ENCODE assay signal across 22 cellular contexts in genomic region chr10:89042547-89042946, GRCh38.
"Had no signal": no experiment of that assay in that cellular context is flagged by ENCODE, and none has a peak within 500 bp of the region (broad histone marks: within the 10 kb centered on the region; RNA-seq: fewer than 3 reads in every experiment).

No MANE protein-coding gene starts in this region.

- H3K9me3 ChIP-seq: body of pancreas, left ventricle myocardium inferior, prostate gland, tibial nerve had no signal

- DNase-seq: activated CD4-positive, alpha-beta T cell treated with anti-CD3 and anti-CD28 coated beads for 48 hours; activated CD4-positive, CD25-positive, alpha-beta regulatory T cell; activated CD8-positive, alpha-beta T cell treated with anti-CD3 and anti-CD28 coated beads, Interleukin-2, amount 10 ng/mL, durations not matched to agents 7 days and 5 days; activated naive CD4-positive, alpha-beta T cell treated with Interleukin-2 at 50 U/mL for 16 hours; activated naive CD8-positive, alpha-beta T cell treated with anti-CD3 and anti-CD28 coated beads, Interleukin-2, amount 10 ng/mL, durations not matched to agents 7 days and 5 days; activated T-cell treated with anti-CD3 and anti-CD28 coated beads, Interleukin-2, amount 50 U/mL, for 24 hours; body of pancreas; effector CD4-positive, alpha-beta T cell; foreskin melanocyte; glutamatergic neuron; hypothalamus; kidney; left ventricle myocardium inferior; mesenchymal stem cell; naive thymus-derived CD4-positive, alpha-beta T cell; right cardiac atrium; stimulated activated CD4-positive, alpha-beta T cell treated with anti-CD3 and anti-CD28 coated beads, Interleukin-15, amount 100 ng/mL, for 24 hours; stimulated activated CD4-positive, alpha-beta T cell treated with anti-CD3 and anti-CD28 coated beads, Interleukin-2, amount 100 ng/mL, for 48 hours; T1000 had no signal

- H2AFZ ChIP-seq: neural progenitor cell had no signal

- H3K4me1 ChIP-seq: body of pancreas, neural progenitor cell, prostate gland, tibial nerve had no signal

- H3K27ac ChIP-seq: body of pancreas, left ventricle myocardium inferior, neural progenitor cell, prostate gland, tibial nerve had no signal

- ATAC-seq: activated CD8-positive, alpha-beta T cell treated with anti-CD3 and anti-CD28 coated beads, Interleukin-2, amount 10 ng/mL, durations not matched to agents 7 days and 5 days; body of pancreas; naive thymus-derived CD4-positive, alpha-beta T cell; right cardiac atrium had no signal

- H3K4me3 ChIP-seq: body of pancreas, left ventricle myocardium inferior, neural progenitor cell, prostate gland, tibial nerve had no signal

- H3K4me2 ChIP-seq: neural progenitor cell had no signal

- H3K36me3 ChIP-seq: left ventricle myocardium inferior, neural progenitor cell, prostate gland, tibial nerve had no signal

- H3K27me3 ChIP-seq: body of pancreas, neural progenitor cell, tibial nerve had no signal
